ENCODE assay signal across 1 cellular context in the genomic region with DNA sequence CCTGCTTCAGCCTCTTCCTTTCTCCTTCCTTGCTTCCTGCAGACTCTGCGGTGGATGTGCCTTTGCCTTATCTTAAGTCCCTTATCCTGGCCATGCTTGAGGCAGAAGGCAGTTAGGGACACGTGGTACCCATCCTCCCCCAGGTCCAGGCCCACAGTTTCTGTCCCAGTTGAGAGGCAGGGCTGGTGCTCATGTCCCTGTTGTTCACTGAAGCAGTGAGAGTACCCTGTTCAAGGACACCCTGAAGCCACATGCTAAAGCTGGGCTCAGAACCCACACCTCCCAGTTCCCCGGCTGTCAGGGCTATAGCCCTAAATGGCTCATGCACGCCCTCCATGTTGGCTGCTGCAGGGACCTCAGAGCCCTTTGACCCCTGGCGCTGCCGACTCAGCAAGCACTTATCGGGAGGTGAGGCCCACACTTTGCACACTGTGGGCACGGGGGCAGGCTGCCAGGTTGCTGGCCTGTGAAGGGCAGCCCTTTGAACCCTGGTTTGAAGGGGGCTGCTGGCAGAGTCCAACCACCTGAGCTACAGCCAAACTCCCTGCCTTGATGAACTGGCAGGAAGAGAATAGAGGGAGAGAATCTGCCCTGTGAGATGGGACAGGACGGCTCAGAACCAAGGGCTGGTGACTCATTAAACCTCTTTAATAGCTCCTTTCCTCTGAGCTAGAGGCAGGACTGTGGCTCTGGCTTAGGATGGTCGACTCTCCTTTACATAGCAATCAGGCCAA.
TF ChIP-seq lines count a peak whose summit lies in the region.

No MANE protein-coding gene starts in this region.

TF ChIP-seq in K562, 482 proteins besides CTCF, POLR2A, EP300 and RAD21 (continued from another document and continues in another):
- TF ChIP-seq, protein P1, sequence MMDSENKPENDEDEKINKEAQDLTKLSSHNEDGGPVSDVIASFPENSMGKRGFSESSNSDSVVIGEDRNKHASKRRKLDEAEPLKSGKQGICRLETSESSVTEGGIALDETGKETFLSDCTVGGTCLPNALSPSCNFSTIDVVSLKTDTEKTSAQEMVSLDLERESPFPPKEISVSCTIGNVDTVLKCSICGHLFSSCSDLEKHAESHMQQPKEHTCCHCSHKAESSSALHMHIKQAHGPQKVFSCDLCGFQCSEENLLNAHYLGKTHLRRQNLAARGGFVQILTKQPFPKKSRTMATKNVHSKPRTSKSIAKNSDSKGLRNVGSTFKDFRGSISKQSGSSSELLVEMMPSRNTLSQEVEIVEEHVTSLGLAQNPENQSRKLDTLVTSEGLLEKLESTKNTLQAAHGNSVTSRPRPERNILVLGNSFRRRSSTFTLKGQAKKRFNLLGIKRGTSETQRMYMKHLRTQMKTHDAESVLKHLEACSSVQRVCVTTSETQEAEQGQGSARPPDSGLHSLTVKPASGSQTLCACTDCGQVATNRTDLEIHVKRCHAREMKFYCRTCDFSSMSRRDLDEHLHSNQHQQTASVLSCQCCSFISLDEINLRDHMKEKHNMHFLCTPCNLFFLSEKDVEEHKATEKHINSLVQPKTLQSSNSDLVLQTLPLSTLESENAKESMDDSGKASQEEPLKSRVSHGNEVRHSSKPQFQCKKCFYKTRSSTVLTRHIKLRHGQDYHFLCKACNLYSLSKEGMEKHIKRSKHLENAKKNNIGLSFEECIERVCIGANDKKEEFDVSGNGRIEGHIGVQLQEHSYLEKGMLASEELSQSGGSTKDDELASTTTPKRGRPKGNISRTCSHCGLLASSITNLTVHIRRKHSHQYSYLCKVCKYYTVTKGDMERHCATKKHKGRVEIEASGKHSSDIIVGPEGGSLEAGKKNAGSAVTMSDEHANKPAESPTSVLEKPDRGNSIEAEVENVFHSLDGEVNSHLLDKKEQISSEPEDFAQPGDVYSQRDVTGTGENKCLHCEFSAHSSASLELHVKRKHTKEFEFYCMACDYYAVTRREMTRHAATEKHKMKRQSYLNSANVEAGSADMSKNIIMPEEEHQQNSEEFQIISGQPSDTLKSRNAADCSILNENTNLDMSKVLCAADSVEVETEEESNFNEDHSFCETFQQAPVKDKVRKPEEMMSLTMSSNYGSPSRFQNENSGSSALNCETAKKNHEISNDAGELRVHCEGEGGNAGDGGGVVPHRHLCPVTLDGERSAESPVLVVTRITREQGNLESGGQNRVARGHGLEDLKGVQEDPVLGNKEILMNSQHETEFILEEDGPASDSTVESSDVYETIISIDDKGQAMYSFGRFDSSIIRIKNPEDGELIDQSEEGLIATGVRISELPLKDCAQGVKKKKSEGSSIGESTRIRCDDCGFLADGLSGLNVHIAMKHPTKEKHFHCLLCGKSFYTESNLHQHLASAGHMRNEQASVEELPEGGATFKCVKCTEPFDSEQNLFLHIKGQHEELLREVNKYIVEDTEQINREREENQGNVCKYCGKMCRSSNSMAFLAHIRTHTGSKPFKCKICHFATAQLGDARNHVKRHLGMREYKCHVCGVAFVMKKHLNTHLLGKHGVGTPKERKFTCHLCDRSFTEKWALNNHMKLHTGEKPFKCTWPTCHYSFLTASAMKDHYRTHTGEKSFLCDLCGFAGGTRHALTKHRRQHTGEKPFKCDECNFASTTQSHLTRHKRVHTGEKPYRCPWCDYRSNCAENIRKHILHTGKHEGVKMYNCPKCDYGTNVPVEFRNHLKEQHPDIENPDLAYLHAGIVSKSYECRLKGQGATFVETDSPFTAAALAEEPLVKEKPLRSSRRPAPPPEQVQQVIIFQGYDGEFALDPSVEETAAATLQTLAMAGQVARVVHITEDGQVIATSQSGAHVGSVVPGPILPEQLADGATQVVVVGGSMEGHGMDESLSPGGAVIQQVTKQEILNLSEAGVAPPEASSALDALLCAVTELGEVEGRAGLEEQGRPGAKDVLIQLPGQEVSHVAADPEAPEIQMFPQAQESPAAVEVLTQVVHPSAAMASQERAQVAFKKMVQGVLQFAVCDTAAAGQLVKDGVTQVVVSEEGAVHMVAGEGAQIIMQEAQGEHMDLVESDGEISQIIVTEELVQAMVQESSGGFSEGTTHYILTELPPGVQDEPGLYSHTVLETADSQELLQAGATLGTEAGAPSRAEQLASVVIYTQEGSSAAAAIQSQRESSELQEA (IDR thresholded peaks at IDR 0.05; ENCODE audit: low read depth): no peak
- TF ChIP-seq ZNF436 (CRISPR knock-in tag; IDR thresholded peaks at IDR 0.05) (no peak), FUS (optimal IDR thresholded peaks at IDR 0.05; ENCODE audit: low read depth, low read length) (no peak), JUN (IDR thresholded peaks at IDR 0.05; ENCODE audit: borderline replicate concordance, low read depth, low read length) (no peak), JUN (CRISPR knock-in tag; IDR thresholded peaks at IDR 0.05; ENCODE audit: borderline replicate concordance) (no peak), ZNF79 (CRISPR knock-in tag; IDR thresholded peaks at IDR 0.05; ENCODE audit: low read depth) (no peak; the same call in 1 of the 2 replicates), STAT5B (CRISPR knock-in tag; IDR thresholded peaks at IDR 0.05) (no peak), PHTF2 (CRISPR knock-in tag; IDR thresholded peaks at IDR 0.05) (no peak), TARDBP (IDR thresholded peaks at IDR 0.05) (no peak), ZNF668 (CRISPR knock-in tag; IDR thresholded peaks at IDR 0.05) (no peak), ZFP36 (IDR thresholded peaks at IDR 0.05; ENCODE audit: low read depth, low read length, partially characterized antibody) (no peak), ATF7 (IDR thresholded peaks at IDR 0.05) (peak; percentile 28; the same call in 1 of the 2 replicates), PPARD (CRISPR knock-in tag; IDR thresholded peaks at IDR 0.05) (no peak), PHB (CRISPR knock-in tag; IDR thresholded peaks at IDR 0.05) (no peak), XRCC4 (IDR thresholded peaks at IDR 0.05; ENCODE audit: extremely low read depth, insufficient read depth, insufficient read length) (no peak), CREB5 (CRISPR knock-in tag; IDR thresholded peaks at IDR 0.05) (no peak), ZBTB1 (CRISPR knock-in tag; IDR thresholded peaks at IDR 0.05; ENCODE audit: borderline replicate concordance, low read depth) (no peak), BRD9 (IDR thresholded peaks at IDR 0.05; ENCODE audit: low read depth, partially characterized antibody) (peak; percentile 24), U2AF1 (optimal IDR thresholded peaks at IDR 0.05; ENCODE audit: low read depth, low read length) (no peak), PTRF (tag; IDR thresholded peaks at IDR 0.05) (no peak), ZNF318 (IDR thresholded peaks at IDR 0.05; ENCODE audit: borderline replicate concordance in 1 of 2, low read depth in 1 of 2) (no peak), GTF3C2 (IDR thresholded peaks at IDR 0.05; ENCODE audit: borderline replicate concordance, extremely low read depth, insufficient read length) (no peak), HDGF (IDR thresholded peaks at IDR 0.05) (no peak), GATAD2B (IDR thresholded peaks at IDR 0.05; ENCODE audit: borderline replicate concordance) (no peak; the same call in 1 of the 2 replicates), WHSC1 (IDR thresholded peaks at IDR 0.05; ENCODE audit: low read length) (no peak), BRD4 (IDR thresholded peaks at IDR 0.05) (no peak), IRF1 (CRISPR knock-in tag; IDR thresholded peaks at IDR 0.05; ENCODE audit: borderline replicate concordance) (no peak), ZNF224 (CRISPR knock-in tag; IDR thresholded peaks at IDR 0.05) (no peak)
- TF ChIP-seq, protein P2, sequence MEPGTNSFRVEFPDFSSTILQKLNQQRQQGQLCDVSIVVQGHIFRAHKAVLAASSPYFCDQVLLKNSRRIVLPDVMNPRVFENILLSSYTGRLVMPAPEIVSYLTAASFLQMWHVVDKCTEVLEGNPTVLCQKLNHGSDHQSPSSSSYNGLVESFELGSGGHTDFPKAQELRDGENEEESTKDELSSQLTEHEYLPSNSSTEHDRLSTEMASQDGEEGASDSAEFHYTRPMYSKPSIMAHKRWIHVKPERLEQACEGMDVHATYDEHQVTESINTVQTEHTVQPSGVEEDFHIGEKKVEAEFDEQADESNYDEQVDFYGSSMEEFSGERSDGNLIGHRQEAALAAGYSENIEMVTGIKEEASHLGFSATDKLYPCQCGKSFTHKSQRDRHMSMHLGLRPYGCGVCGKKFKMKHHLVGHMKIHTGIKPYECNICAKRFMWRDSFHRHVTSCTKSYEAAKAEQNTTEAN (CRISPR knock-in tag; IDR thresholded peaks at IDR 0.05): no peak
- TF ChIP-seq, protein P3, sequence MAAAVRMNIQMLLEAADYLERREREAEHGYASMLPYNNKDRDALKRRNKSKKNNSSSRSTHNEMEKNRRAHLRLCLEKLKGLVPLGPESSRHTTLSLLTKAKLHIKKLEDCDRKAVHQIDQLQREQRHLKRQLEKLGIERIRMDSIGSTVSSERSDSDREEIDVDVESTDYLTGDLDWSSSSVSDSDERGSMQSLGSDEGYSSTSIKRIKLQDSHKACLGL (CRISPR knock-in tag; IDR thresholded peaks at IDR 0.05; ENCODE audit: borderline replicate concordance, poor library complexity, severe bottlenecking): peak; percentile 9
